Comparison of ENCODE assay signal across 17 cellular contexts in genomic region chr4:154686838-154687237, GRCh38. TPM values are rescaled to one million over a fixed set of nuclear protein-coding genes. Genes with fewer than 3 reads are reported as not detected.
A peak's percentile ranks its signal among the peaks of the same experiment; 100 is the strongest.
DNase-seq lines count a peak whose midpoint lies in the region; ATAC-seq, FAIRE-seq and TF ChIP-seq lines count a peak whose summit lies in the region.
"Had no signal": no experiment of that assay in that cellular context is flagged by ENCODE, and none has a peak within 500 bp of the region (broad histone marks: within the 10 kb centered on the region; RNA-seq: fewer than 3 reads in every experiment).

No MANE protein-coding gene starts in this region.

- H3K9ac ChIP-seq in smooth muscle cell (ENCODE audit: low read depth), result no peak overlapping the region

- no peak overlapping the region for H3K27ac Mint-ChIP-seq in MCF 10A (ENCODE audit: low read depth, unreplicated experiment)
- H3K27ac Mint-ChIP-seq: activated naive CD4-positive, alpha-beta T cell treated with anti-CD3 and anti-CD28 coated beads, Interleukin-2, amount 50 U/mL, for 24 hours had no signal

- H3K36me3 ChIP-seq in breast epithelium (no peaks in the 10 kb centered on the region), RWPE2 (ENCODE audit: low read depth) (no peaks in the 10 kb centered on the region), smooth muscle cell (ENCODE audit: low read depth) (no peaks in the 10 kb centered on the region)
- H3K36me3 ChIP-seq: neutrophil, spleen had no signal

- ATAC-seq in RWPE2 (ENCODE audit: low read depth), result no peak

- no peaks in the 10 kb centered on the region for H3K27me3 Mint-ChIP-seq in MCF 10A (ENCODE audit: insufficient read depth, unreplicated experiment)

- H3K36me3 Mint-ChIP-seq in MCF 10A (ENCODE audit: insufficient read depth, unreplicated experiment), result no peaks in the 10 kb centered on the region
- H3K36me3 Mint-ChIP-seq: activated naive CD4-positive, alpha-beta T cell treated with anti-CD3 and anti-CD28 coated beads, Interleukin-2, amount 50 U/mL, for 24 hours had no signal

- no peak overlapping the region for H2AFZ ChIP-seq in smooth muscle cell (ENCODE audit: low read depth)

- no TSS peak for BruUV-seq in MCF 10A (replicated peaks; lab: Mats Ljungman, UMichigan)

- H3K27me3 ChIP-seq in breast epithelium, result no peaks in the 10 kb centered on the region
- H3K27me3 ChIP-seq in RWPE2 (ENCODE audit: insufficient read depth, poor library complexity, severe bottlenecking), result no peaks in the 10 kb centered on the region
- H3K27me3 ChIP-seq in smooth muscle cell (ENCODE audit: low read depth), result peaks cover 3% of the 10 kb centered on the region
- H3K27me3 ChIP-seq: neutrophil had no signal

- DNase-seq in MCF 10A (ENCODE audit: unreplicated experiment), result peak; percentile 6
- no peak for DNase-seq in breast epithelium (ENCODE audit: low spot score in 2 of 2)
- no peak for DNase-seq in RWPE2 (ENCODE audit: low spot score)
- DNase-seq in frontal cortex (ENCODE audit: low spot score in 2 of 2), result no peak
- no peak for DNase-seq in smooth muscle cell (lab: John Stamatoyannopoulos, UW; ENCODE audit: unreplicated experiment)
- DNase-seq in stimulated activated CD4-positive, alpha-beta T cell treated with anti-CD3 and anti-CD28 coated beads, Interleukin-2, amount 100 ng/mL, for 24 hours, result no peak
- DNase-seq in NCI-H187 treated with DMSO at 0.1 percent for 48 hours (lab: John Stamatoyannopoulos, UW), result no peak
- no peak for DNase-seq in urothelium cell line (ENCODE audit: low spot score)
- DNase-seq: activated CD4-positive, CD25-positive, alpha-beta regulatory T cell; activated T-cell treated with anti-CD3 and anti-CD28 coated beads for 4 hours; central memory CD4-positive, alpha-beta T cell; DMS 273 treated with DMSO at 0.1 percent for 48 hours; spleen; substantia nigra had no signal

- no peak overlapping the region for H3K27ac ChIP-seq in breast epithelium
- H3K27ac ChIP-seq in RWPE2 (ENCODE audit: poor library complexity, severe bottlenecking), result no peak overlapping the region
- no peak overlapping the region for H3K27ac ChIP-seq in smooth muscle cell (ENCODE audit: low read depth)
- H3K27ac ChIP-seq: neutrophil, spleen had no signal

- no peak overlapping the region for H3K4me3 Mint-ChIP-seq in MCF 10A (ENCODE audit: unreplicated experiment)
- H3K4me3 Mint-ChIP-seq: activated naive CD4-positive, alpha-beta T cell treated with anti-CD3 and anti-CD28 coated beads, Interleukin-2, amount 50 U/mL, for 24 hours had no signal

- H3K4me1 Mint-ChIP-seq in MCF 10A (ENCODE audit: insufficient read depth, unreplicated experiment), result peaks cover 5% of the 10 kb centered on the region
- H3K4me1 Mint-ChIP-seq: activated naive CD4-positive, alpha-beta T cell treated with anti-CD3 and anti-CD28 coated beads, Interleukin-2, amount 50 U/mL, for 24 hours had no signal

- CTCF ChIA-PET in MCF 10A (lab: Yijun Ruan, JAX), result interaction anchor here (0.6 to 5.4 kb wide), 39 partner anchors 9 to 318 kb away, joined by 3 to 117 read pairs (median 5); partner anchors contain the start of genes LRAT, PLRG1 and RBM46

- FAIRE-seq in frontal cortex (lab: Jason Lieb, UNC), result peak; percentile 53
- FAIRE-seq in urothelium cell line (lab: Jason Lieb, UNC), result no peak

- no peaks in the 10 kb centered on the region for H3F3A ChIP-seq in smooth muscle cell (ENCODE audit: low read depth)

- no peak overlapping the region for H3K4me2 ChIP-seq in smooth muscle cell

- intact Hi-C loops in MCF 10A (cut with micrococcal nuclease) (loop anchor here (1.0 kb wide), 1 partner anchor 92 kb away; no protein-coding TSS in a partner anchor), breast epithelium (cut with DNase I; ENCODE audit: low total_unique reads) (no loop called here)

- H3K4me1 ChIP-seq in breast epithelium (no peaks in the 10 kb centered on the region), RWPE2 (ENCODE audit: insufficient read depth, poor library complexity, severe bottlenecking) (no peaks in the 10 kb centered on the region), smooth muscle cell (ENCODE audit: low read depth) (no peaks in the 10 kb centered on the region)
- H3K4me1 ChIP-seq: spleen had no signal

- H4K20me1 ChIP-seq in smooth muscle cell (ENCODE audit: low read depth), result no peaks in the 10 kb centered on the region

- H3K4me3 ChIP-seq in breast epithelium (no peak overlapping the region), RWPE2 (ENCODE audit: severe bottlenecking) (no peak overlapping the region), smooth muscle cell (no peak overlapping the region)
- H3K4me3 ChIP-seq: spleen had no signal

- peak; percentile 38 for TF ChIP-seq CTCF in MCF 10A (IDR thresholded peaks at IDR 0.05; ENCODE audit: unreplicated experiment)
- no peak for TF ChIP-seq CTCF in breast epithelium (IDR thresholded peaks at IDR 0.05)
- TF ChIP-seq CTCF in RWPE2 (IDR thresholded peaks at IDR 0.05; ENCODE audit: poor library complexity, severe bottlenecking), result peak; percentile 57
- TF ChIP-seq CTCF in smooth muscle cell (IDR thresholded peaks at IDR 0.05; ENCODE audit: borderline replicate concordance, insufficient read depth, poor library complexity, severe bottlenecking), result peak; percentile 17

- WGBS in smooth muscle cell (ENCODE audit: low lambda C conversion rate), result 67% methylated on average over 1 of the region's 1 CpG

- peaks cover 7% of the 10 kb centered on the region for H3K9me3 Mint-ChIP-seq in MCF 10A (ENCODE audit: unreplicated experiment)
- H3K9me3 Mint-ChIP-seq: activated naive CD4-positive, alpha-beta T cell treated with anti-CD3 and anti-CD28 coated beads, Interleukin-2, amount 50 U/mL, for 24 hours had no signal

- no peak for TF ChIP-seq POLR2A in breast epithelium (IDR thresholded peaks at IDR 0.05)

- POLR2A ChIA-PET in MCF 10A (lab: Yijun Ruan, JAX), result interaction anchor here (1.0 to 2.4 kb wide), 5 partner anchors 11 to 92 kb away, joined by 3 to 13 read pairs (median 5); partner anchors contain the start of gene LRAT

- H3K79me2 ChIP-seq in smooth muscle cell (ENCODE audit: low read depth), result no peaks in the 10 kb centered on the region

- no peaks in the 10 kb centered on the region for H3K9me3 ChIP-seq in breast epithelium
- no peaks in the 10 kb centered on the region for H3K9me3 ChIP-seq in RWPE2 (ENCODE audit: severe bottlenecking)
- H3K9me3 ChIP-seq in smooth muscle cell (replicated peaks; ENCODE audit: low read depth), result no peaks in the 10 kb centered on the region
- H3K9me3 ChIP-seq: neutrophil, spleen had no signal

RNA-seq across cellular contexts. Expression of gene LRAT, which starts 57.0 kb away (rescaled TPM):
- 3.5 and 5.8 TPM in 2 replicates for total RNA-seq in MCF 10A (2022)
- total RNA-seq in breast epithelium, result 1 to 10 TPM in 2 of 3 donors, not detected in 1; 3.9 to 4.5 TPM
- total RNA-seq in frontal cortex, result 0.41 TPM
- total RNA-seq in smooth muscle cell, result 0.76 and 2.9 TPM in 2 replicates
- 0.93 and 1.8 TPM in 2 replicates for polyA plus RNA-seq in smooth muscle cell
- total RNA-seq: lung microvascular endothelial cell, spleen had no signal

Comparison
In these comparisons a context has a peak if more than half of its experiments do, and no peak if none do; other contexts are left out.
1. CTCF ChIP-seq: peak in MCF 10A (single experiment), RWPE2 (single experiment) and smooth muscle cell (single experiment); none in breast epithelium (0 of 3).